8 cellular contexts compared by ENCODE assay signal in genomic region chr5:177005619-177006264, GRCh38. TPM values are rescaled to one million over a fixed set of nuclear protein-coding genes. Genes with fewer than 3 reads are reported as not detected.
A peak's percentile ranks its signal among the peaks of the same experiment; 100 is the strongest.
DNase-seq lines count a peak whose midpoint lies in the region; ATAC-seq and FAIRE-seq lines count a peak whose summit lies in the region.

No MANE protein-coding gene starts in this region.

- H3K36me3 Mint-ChIP-seq in activated CD8-positive, alpha-beta T cell treated with anti-CD3 and anti-CD28 coated beads, Interleukin-2, amount 10 ng/mL, durations not matched to agents 7 days and 5 days (ENCODE audit: low read depth) = peaks cover 20% of the 10 kb centered on the region
- peaks cover 22% of the 10 kb centered on the region for H3K36me3 Mint-ChIP-seq in effector memory CD8-positive, alpha-beta T cell (ENCODE audit: insufficient read depth)

- CTCF ChIA-PET in activated CD8-positive, alpha-beta T cell treated with anti-CD3 and anti-CD28 coated beads, Interleukin-2, amount 10 ng/mL, durations not matched to agents 7 days and 5 days (lab: Charles Lee) = interaction anchor here (0.6 to 3.4 kb wide), 10 partner anchors 9 to 352 kb away, joined by 3 to 26 read pairs (median 4); partner anchors contain the start of genes FGFR4 and ZNF346

- DNase-seq in A172 (ENCODE audit: low spot score) (peak; percentile 51), GM18507 (ENCODE audit: extremely low spot score, insufficient read length, low read depth) (no peak), NCI-H446 treated with DMSO at 0.1 percent for 48 hours (lab: John Stamatoyannopoulos, UW) (peak; percentile 17), mesenteric fat pad (ENCODE audit: low spot score) (peak; percentile 93)
- DNase-seq in activated CD8-positive, alpha-beta T cell treated with anti-CD3 and anti-CD28 coated beads, Interleukin-2, amount 10 ng/mL, durations not matched to agents 7 days and 5 days = peak; percentile 73
- peak; percentile 27 to 61 (median 47) for DNase-seq in effector memory CD8-positive, alpha-beta T cell
- peak; percentile 39 for DNase-seq in stimulated activated CD8-positive, alpha-beta memory T cell treated with anti-CD3 and anti-CD28 coated beads, Interleukin-12 subunit alpha, Interleukin-12 subunit beta, amount 100 ng/mL, for 4 hours (ENCODE audit: low read depth)

- POLR2A ChIA-PET in activated CD8-positive, alpha-beta T cell treated with anti-CD3 and anti-CD28 coated beads, Interleukin-2, amount 10 ng/mL, durations not matched to agents 7 days and 5 days (lab: Charles Lee) = interaction anchor here (0.6 to 4.4 kb wide), 7 partner anchors 9 to 470 kb away, joined by 3 to 32 read pairs (median 4); partner anchors contain the start of gene ZNF346

- H3K9me3 Mint-ChIP-seq in activated CD8-positive, alpha-beta T cell treated with anti-CD3 and anti-CD28 coated beads, Interleukin-2, amount 10 ng/mL, durations not matched to agents 7 days and 5 days (ENCODE audit: insufficient read depth) = no peaks in the 10 kb centered on the region
- H3K9me3 Mint-ChIP-seq in effector memory CD8-positive, alpha-beta T cell = no peaks in the 10 kb centered on the region

- peak overlapping the region; percentile 95 for H3K4me3 Mint-ChIP-seq in activated CD8-positive, alpha-beta T cell treated with anti-CD3 and anti-CD28 coated beads, Interleukin-2, amount 10 ng/mL, durations not matched to agents 7 days and 5 days
- peak overlapping the region; percentile 96 to 98 for H3K4me3 Mint-ChIP-seq in effector memory CD8-positive, alpha-beta T cell

- peaks cover 25% of the 10 kb centered on the region for H3K4me1 Mint-ChIP-seq in activated CD8-positive, alpha-beta T cell treated with anti-CD3 and anti-CD28 coated beads, Interleukin-2, amount 10 ng/mL, durations not matched to agents 7 days and 5 days (ENCODE audit: low read depth)
- H3K4me1 Mint-ChIP-seq in effector memory CD8-positive, alpha-beta T cell (ENCODE audit: low read depth in 2 of 2) = peaks cover 22 to 38% of the 10 kb centered on the region in 2 donors

- peak; percentile 51 for ATAC-seq in HG03045 (IDR thresholded peaks at IDR 0.05; ENCODE audit: unreplicated experiment)
- peak; percentile 75 for ATAC-seq in activated CD8-positive, alpha-beta T cell treated with anti-CD3 and anti-CD28 coated beads, Interleukin-2, amount 10 ng/mL, durations not matched to agents 7 days and 5 days
- peak; percentile 57 for ATAC-seq in effector memory CD8-positive, alpha-beta T cell (replicated peaks)

- peak overlapping the region; percentile 97 for H3K27ac Mint-ChIP-seq in activated CD8-positive, alpha-beta T cell treated with anti-CD3 and anti-CD28 coated beads, Interleukin-2, amount 10 ng/mL, durations not matched to agents 7 days and 5 days
- H3K27ac Mint-ChIP-seq in effector memory CD8-positive, alpha-beta T cell = peak overlapping the region; percentile 94 to 96

- H3K27me3 Mint-ChIP-seq in activated CD8-positive, alpha-beta T cell treated with anti-CD3 and anti-CD28 coated beads, Interleukin-2, amount 10 ng/mL, durations not matched to agents 7 days and 5 days (ENCODE audit: low read depth) = no peaks in the 10 kb centered on the region
- no peaks in the 10 kb centered on the region for H3K27me3 Mint-ChIP-seq in effector memory CD8-positive, alpha-beta T cell

- peak; percentile 42 for FAIRE-seq in GM18507 (lab: Jason Lieb, UNC)

RNA-seq across cellular contexts. Expression of gene UIMC1, which starts 0.8 kb away (rescaled TPM):
- total RNA-seq in A172 (2014; rRNA removed; shearing (Covaris generic)) = 42.9 and 43.9 TPM in 2 replicates
- 10 to 100 TPM; 49.4 to 53.0 TPM for total RNA-seq in activated CD8-positive, alpha-beta T cell treated with anti-CD3 and anti-CD28 coated beads, Interleukin-2, amount 10 ng/mL, durations not matched to agents 7 days and 5 days
- total RNA-seq in mesenteric fat pad = 39.1 TPM

RNA-seq across cellular contexts. Expression of gene ZNF346, which starts 16.8 kb away (rescaled TPM):
- total RNA-seq in A172 (2014; rRNA removed; shearing (Covaris generic)) = 17.6 and 21.1 TPM in 2 replicates
- 10 to 100 TPM; 25.1 to 29.8 TPM for total RNA-seq in activated CD8-positive, alpha-beta T cell treated with anti-CD3 and anti-CD28 coated beads, Interleukin-2, amount 10 ng/mL, durations not matched to agents 7 days and 5 days
- total RNA-seq in mesenteric fat pad = 13.0 TPM
